In genomic region chr4:10546-10870, GRCh38 we compare ENCODE assay signal across 1 cellular context.
TF ChIP-seq lines count a peak whose summit lies in the region.

No MANE protein-coding gene starts in this region.

TF ChIP-seq in SK-N-SH treated with all-trans-retinoic acid at 6 μM for 48 hours, 23 proteins besides CTCF, POLR2A, EP300 and RAD21 (continued from another document):
- TF ChIP-seq CREB5 (CRISPR knock-in tag; IDR thresholded peaks at IDR 0.05; ENCODE audit: low read depth), result no peak
TF ChIP-seq in SK-N-SH treated with all-trans-retinoic acid at 6 μM for 48 hours: peak in this region for 0.
